ENCODE assay signal across 10 cellular contexts in genomic region chr6:87210979-87211378, GRCh38. TPM values are rescaled to one million over a fixed set of nuclear protein-coding genes. Genes with fewer than 3 reads are reported as not detected.
DNase-seq lines count a peak whose midpoint lies in the region; ATAC-seq and TF ChIP-seq lines count a peak whose summit lies in the region.
"Had no signal": no experiment of that assay in that cellular context is flagged by ENCODE, and none has a peak within 500 bp of the region (broad histone marks: within the 10 kb centered on the region; RNA-seq: fewer than 3 reads in every experiment).

No MANE protein-coding gene starts in this region.

- intact Hi-C loops in prostate gland (cut with DNase I): no loop called here

- no peak for TF ChIP-seq POLR2A in prostate gland (IDR thresholded peaks at IDR 0.05)

- H3K4me3 ChIP-seq in BLaER1 (no peak overlapping the region), prostate gland (no peak overlapping the region), H7 (ENCODE audit: insufficient read depth, low read depth, low read length) (no peak overlapping the region)
- H3K4me3 ChIP-seq: lower lobe of right lung had no signal

- no peak overlapping the region for H3K4me3 Mint-ChIP-seq in T-helper 1 cell treated with Interleukin-12 subunit alpha and Interleukin-12 subunit beta and Interleukin-4 antibody, amounts not matched to agents 30 μg/mL and 1 μg/mL, for 36 hours
- H3K4me3 Mint-ChIP-seq: CD4-positive, alpha-beta T cell had no signal

- H3K9me3 Mint-ChIP-seq in T-helper 1 cell treated with Interleukin-12 subunit alpha and Interleukin-12 subunit beta and Interleukin-4 antibody, amounts not matched to agents 30 μg/mL and 1 μg/mL, for 36 hours: no peaks in the 10 kb centered on the region
- H3K9me3 Mint-ChIP-seq: CD4-positive, alpha-beta T cell had no signal

- H4K20me1 ChIP-seq in BLaER1: peaks cover 97% of the 10 kb centered on the region

- H3K27me3 Mint-ChIP-seq in T-helper 1 cell treated with Interleukin-12 subunit alpha and Interleukin-12 subunit beta and Interleukin-4 antibody, amounts not matched to agents 30 μg/mL and 1 μg/mL, for 36 hours (ENCODE audit: low read depth): no peaks in the 10 kb centered on the region
- H3K27me3 Mint-ChIP-seq: CD4-positive, alpha-beta T cell had no signal

- TF ChIP-seq CTCF in prostate gland (IDR thresholded peaks at IDR 0.05): no peak

- peaks cover 7% of the 10 kb centered on the region; the same call in 1 of the 2 replicates for H3K36me3 ChIP-seq in BLaER1
- H3K36me3 ChIP-seq in prostate gland: no peaks in the 10 kb centered on the region
- H3K36me3 ChIP-seq in H7 (replicated peaks; ENCODE audit: control insufficient read depth, insufficient read depth, low read length): no peaks in the 10 kb centered on the region
- H3K36me3 ChIP-seq: lower lobe of right lung had no signal

- no peak overlapping the region for H3K9ac ChIP-seq in BLaER1

- H3K27me3 ChIP-seq in BLaER1 (no peaks in the 10 kb centered on the region), prostate gland (replicated peaks; ENCODE audit: insufficient read depth) (no peaks in the 10 kb centered on the region), H7 (ENCODE audit: control insufficient read depth, insufficient read depth, low read length) (no peaks in the 10 kb centered on the region)

- H3K4me1 ChIP-seq in BLaER1 (peaks cover 18% of the 10 kb centered on the region), prostate gland (replicated peaks) (no peaks in the 10 kb centered on the region)
- H3K4me1 ChIP-seq: lower lobe of right lung had no signal

- no peak for DNase-seq in prostate gland (ENCODE audit: low spot score)
- no peak for DNase-seq in activated gamma-delta T cell (lab: John Stamatoyannopoulos, UW)
- no peak for DNase-seq in H7
- no peak for DNase-seq in SW 1271 (lab: John Stamatoyannopoulos, UW)
- DNase-seq: CD4-positive, alpha-beta T cell; lower lobe of right lung had no signal

- peaks cover 20% of the 10 kb centered on the region for H3K36me3 Mint-ChIP-seq in T-helper 1 cell treated with Interleukin-12 subunit alpha and Interleukin-12 subunit beta and Interleukin-4 antibody, amounts not matched to agents 30 μg/mL and 1 μg/mL, for 36 hours (ENCODE audit: low read depth)

- ATAC-seq in GM19043 (IDR thresholded peaks at IDR 0.05; ENCODE audit: low read depth, unreplicated experiment) (peak; percentile 97), HG02885 (IDR thresholded peaks at IDR 0.05; ENCODE audit: poor library complexity, unreplicated experiment) (peak; percentile 95)
- ATAC-seq: lower lobe of right lung had no signal

- H3K27ac ChIP-seq in BLaER1 (no peak overlapping the region), prostate gland (no peak overlapping the region)
- H3K27ac ChIP-seq: lower lobe of right lung had no signal

- H3K9me3 ChIP-seq in BLaER1 (no peaks in the 10 kb centered on the region), prostate gland (no peaks in the 10 kb centered on the region)
- H3K9me3 ChIP-seq: lower lobe of right lung had no signal

- WGBS in prostate gland: 56% methylated on average over 1 of the region's 1 CpG

- peaks cover 42% of the 10 kb centered on the region for H3K4me1 Mint-ChIP-seq in T-helper 1 cell treated with Interleukin-12 subunit alpha and Interleukin-12 subunit beta and Interleukin-4 antibody, amounts not matched to agents 30 μg/mL and 1 μg/mL, for 36 hours (ENCODE audit: low read depth)

- H3K4me2 ChIP-seq in BLaER1: peak overlapping the region; percentile 26; the same call in 1 of the 2 replicates

- peak overlapping the region; percentile 27 for H3K27ac Mint-ChIP-seq in T-helper 1 cell treated with Interleukin-12 subunit alpha and Interleukin-12 subunit beta and Interleukin-4 antibody, amounts not matched to agents 30 μg/mL and 1 μg/mL, for 36 hours
- H3K27ac Mint-ChIP-seq: CD4-positive, alpha-beta T cell had no signal

RNA-seq across cellular contexts. Expression of gene ZNF292, which starts 55.6 kb away (rescaled TPM):
- total RNA-seq in prostate gland: 10 to 100 TPM; 28.0 to 49.0 TPM
- total RNA-seq in H7 (2014; rRNA removed; shearing (Covaris generic)): 7.6 and 12.6 TPM in 2 replicates
